Comparison of ENCODE assay signal across 9 cellular contexts in genomic region chr17:39663688-39664580, GRCh38. TPM values are rescaled to one million over a fixed set of nuclear protein-coding genes. Genes with fewer than 3 reads are reported as not detected.
DNase-seq lines count a peak whose midpoint lies in the region; ATAC-seq and TF ChIP-seq lines count a peak whose summit lies in the region.
"Had no signal": no experiment of that assay in that cellular context is flagged by ENCODE, and none has a peak within 500 bp of the region (broad histone marks: within the 10 kb centered on the region; RNA-seq: fewer than 3 reads in every experiment).

No MANE protein-coding gene starts in this region.

- TF ChIP-seq CTCF in WERI-Rb-1 (IDR thresholded peaks at IDR 0.05; ENCODE audit: low read depth, low read length) (no peak), thyroid gland (IDR thresholded peaks at IDR 0.05) (no peak), body of pancreas (IDR thresholded peaks at IDR 0.05) (no peak)

- H3K36me3 ChIP-seq in WERI-Rb-1, result peaks cover 35% of the 10 kb centered on the region
- H3K36me3 ChIP-seq in thyroid gland, result peaks cover 17% of the 10 kb centered on the region in 2 donors
- peaks cover 0 to 6% of the 10 kb centered on the region in 2 donors for H3K36me3 ChIP-seq in body of pancreas (replicated peaks in 1 of 2; ENCODE audit: insufficient read depth in 1 of 2, low read depth in 2 of 2)

- no peak for TF ChIP-seq POLR2A in thyroid gland (IDR thresholded peaks at IDR 0.05)
- no peak for TF ChIP-seq POLR2A in body of pancreas (IDR thresholded peaks at IDR 0.05)

- H3K27me3 ChIP-seq in WERI-Rb-1 (ENCODE audit: insufficient read depth, low read depth, severe bottlenecking) (no peaks in the 10 kb centered on the region), thyroid gland (no peaks in the 10 kb centered on the region), body of pancreas (no peaks in the 10 kb centered on the region)

- WGBS in thyroid gland, 2 donors, result 68 to 79% methylated on average over 11 to 15 of the region's 17 CpGs
- WGBS in body of pancreas, 2 donors, result 49 to 59% methylated on average over 7 to 12 of the region's 17 CpGs

- peak overlapping the region; percentile 71 for H3K27ac ChIP-seq in WERI-Rb-1
- H3K27ac ChIP-seq in thyroid gland, result peak overlapping the region in 2 of 3 donors; percentile 47 to 58
- no peak overlapping the region for H3K27ac ChIP-seq in body of pancreas

- H3K9me3 ChIP-seq in WERI-Rb-1 (ENCODE audit: severe bottlenecking) (no peaks in the 10 kb centered on the region), thyroid gland (no peaks in the 10 kb centered on the region), body of pancreas (no peaks in the 10 kb centered on the region)

- peaks cover 32 to 71% of the 10 kb centered on the region in 2 donors for H3K4me1 ChIP-seq in thyroid gland
- peaks cover 24% of the 10 kb centered on the region for H3K4me1 ChIP-seq in body of pancreas

- DNase-seq in HK-2 (ENCODE audit: unreplicated experiment), result peak; percentile 74
- peak; percentile 87 for DNase-seq in WERI-Rb-1
- peak; percentile 25 for DNase-seq in iris pigment epithelial cell (ENCODE audit: low read depth)
- no peak for DNase-seq in thyroid gland
- no peak for DNase-seq in body of pancreas
- DNase-seq in activated CD4-positive, alpha-beta T cell treated with anti-CD3 and anti-CD28 coated beads for 48 hours, result no peak
- no peak for DNase-seq in stimulated activated CD4-positive, alpha-beta T cell treated with anti-CD3 and anti-CD28 coated beads, Interleukin-4, amount 100 ng/mL, for 24 hours

- intact Hi-C loops in thyroid gland (cut with DNase I) (loop anchor here (2.0 kb wide), 1 partner anchor 41 kb away; no protein-coding TSS in a partner anchor), body of pancreas (cut with DNase I) (no loop called here)

- ATAC-seq in body of pancreas, result no peak

- no peak overlapping the region for H3K4me3 ChIP-seq in WERI-Rb-1 (ENCODE audit: low read depth, low read length)
- H3K4me3 ChIP-seq in thyroid gland (replicated peaks in 1 of 3), result no peak overlapping the region
- H3K4me3 ChIP-seq in body of pancreas, result no peak overlapping the region
- H3K4me3 ChIP-seq: skin epidermis had no signal

RNA-seq across cellular contexts. Expression of gene TCAP, which starts 1.2 kb away (rescaled TPM):
- total RNA-seq in thyroid gland (1 to 10 TPM in 3 of 4 donors, under 1 TPM in 1; 0.63 to 2.1 (median 1.5) TPM), body of pancreas (under 1 TPM in 1 of 2 donors, not detected in 1; 0.26 TPM)

RNA-seq across cellular contexts. Expression of gene PNMT, which starts 4.3 kb away (rescaled TPM):
- total RNA-seq in thyroid gland (1 to 10 TPM in 3 of 4 donors, not detected in 1; 1.1 to 3.3 (median 1.2) TPM), body of pancreas (1 to 10 TPM; 1.3 to 2.6 TPM)
- total RNA-seq: T-helper 2 cell treated with Interferon-gamma antibody and Interleukin-4, amounts not matched to agents 100 ng/mL and 5 ng/mL, for 36 hours had no signal

RNA-seq across cellular contexts. Expression of gene PGAP3, which starts 23.9 kb away (rescaled TPM):
- 10 to 100 TPM; 55.6 to 88.1 (median 72.7) TPM for total RNA-seq in thyroid gland
- total RNA-seq in body of pancreas, result 10 to 100 TPM; 13.8 to 33.2 TPM

RNA-seq across cellular contexts. Expression of gene STARD3, which starts 27.0 kb away (rescaled TPM):
- total RNA-seq in thyroid gland (10 to 100 TPM; 44.5 to 73.6 (median 53.0) TPM), body of pancreas (10 to 100 TPM; 30.1 to 63.9 TPM)

RNA-seq across cellular contexts. Expression of gene ERBB2, which starts 35.9 kb away (rescaled TPM):
- total RNA-seq in thyroid gland (100 to 1,000 TPM in 3 of 4 donors, 10 to 100 TPM in 1; 74.3 to 170 (median 139) TPM), body of pancreas (10 to 100 TPM; 52.4 to 65.3 TPM)

Comparison
In these comparisons a context has a peak if more than half of its experiments do, and no peak if none do; other contexts are left out.
1. DNase-seq: peak in HK-2 (single experiment), WERI-Rb-1 (single experiment) and iris pigment epithelial cell (single experiment); none in thyroid gland (0 of 2), body of pancreas (0 of 4), activated CD4-positive, alpha-beta T cell treated with anti-CD3 and anti-CD28 coated beads for 48 hours (single experiment) and stimulated activated CD4-positive, alpha-beta T cell treated with anti-CD3 and anti-CD28 coated beads, Interleukin-4, amount 100 ng/mL, for 24 hours (single experiment).
2. H3K27ac ChIP-seq: peak in WERI-Rb-1 (single experiment) and thyroid gland (2 of 3); none in body of pancreas (0 of 4).